Comparison of ENCODE assay signal across 27 cellular contexts in the genomic region with DNA sequence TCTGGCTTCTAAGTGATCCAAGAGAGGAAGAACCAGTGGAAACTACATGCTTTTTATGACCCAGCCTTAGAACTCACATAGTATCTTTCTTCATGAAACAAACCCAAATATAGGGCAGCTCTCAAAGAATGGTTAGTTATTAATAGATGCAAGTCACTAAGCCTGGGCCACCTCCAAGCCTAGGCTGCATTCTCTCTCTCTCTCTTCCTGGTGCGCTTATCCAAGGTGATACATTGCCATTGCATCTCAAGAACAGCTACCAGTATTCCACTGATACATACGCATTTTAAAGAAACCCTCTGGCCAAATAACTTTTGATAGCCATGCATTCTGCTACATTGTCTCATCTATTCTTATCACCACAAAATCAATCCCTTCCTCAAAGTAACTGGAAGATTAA.
"Had no signal": no experiment of that assay in that cellular context is flagged by ENCODE, and none has a peak within 500 bp of the region (broad histone marks: within the 10 kb centered on the region; RNA-seq: fewer than 3 reads in every experiment).

No MANE protein-coding gene starts in this region.

- H3K36me3 ChIP-seq: pancreas, prostate gland, right lobe of liver, thyroid gland, transverse colon, upper lobe of left lung, vagina had no signal

- DNase-seq: hypothalamus; immature natural killer cell; kidney; midbrain; mucosa of descending colon; naive thymus-derived CD8-positive, alpha-beta T cell; nucleus accumbens; pancreas; posterior cingulate gyrus; right lobe of liver; stimulated activated CD4-positive, alpha-beta T cell treated with anti-CD3 and anti-CD28 coated beads, Interleukin-1b, Interleukin-23, amount 100 ng/mL, for 48 hours; stimulated activated CD4-positive, alpha-beta T cell treated with anti-CD3 and anti-CD28 coated beads, Interleukin-2, amount 100 ng/mL, for 48 hours; stimulated activated CD4-positive, alpha-beta T cell treated with anti-CD3 and anti-CD28 coated beads, Interleukin-4, amount 100 ng/mL, for 4 hours; stimulated activated CD8-positive, alpha-beta memory T cell treated with anti-CD3 and anti-CD28 coated beads, Interleukin-4, amount 100 ng/mL, for 48 hours; stimulated activated naive CD4-positive, alpha-beta T cell treated with Interleukin-2 at 50 U/mL for 16 hours; stimulated activated naive CD8-positive, alpha-beta T cell treated with anti-CD3 and anti-CD28 coated beads, Interleukin-15, amount 100 ng/mL, for 72 hours; testis; transverse colon; upper lobe of left lung had no signal

- H3K27ac ChIP-seq: pancreas, prostate gland, right lobe of liver, testis, thyroid gland, transverse colon, upper lobe of left lung, vagina had no signal

- H3K27ac Mint-ChIP-seq: immature natural killer cell; memory B cell; naive thymus-derived CD8-positive, alpha-beta T cell; nephron; stimulated activated memory B cell treated with anti-CD40 and anti-IgM and Interleukin-4, amounts not matched to agents 10 μg/mL and 1 μg/mL and 100 μg/mL, for 72 hours; stimulated activated naive CD8-positive, alpha-beta T cell treated with anti-CD3 and anti-CD28 coated beads, Interleukin-15, amount 100 ng/mL, for 72 hours had no signal

- H3K9me3 ChIP-seq: mucosa of descending colon, pancreas, prostate gland, right lobe of liver, testis, thyroid gland, transverse colon, upper lobe of left lung, vagina had no signal

- H3K27me3 ChIP-seq: right lobe of liver, testis, thyroid gland, transverse colon, upper lobe of left lung, vagina had no signal

- ATAC-seq: left lobe of liver; mucosa of descending colon; naive thymus-derived CD8-positive, alpha-beta T cell; right lobe of liver; stimulated activated memory B cell treated with anti-CD40 and anti-IgM and Interleukin-4, amounts not matched to agents 10 μg/mL and 1 μg/mL and 100 μg/mL, for 72 hours; stimulated activated naive CD8-positive, alpha-beta T cell treated with anti-CD3 and anti-CD28 coated beads, Interleukin-15, amount 100 ng/mL, for 72 hours had no signal

- H3K9me3 Mint-ChIP-seq: memory B cell; nephron; stimulated activated memory B cell treated with anti-CD40 and anti-IgM and Interleukin-4, amounts not matched to agents 10 μg/mL and 1 μg/mL and 100 μg/mL, for 72 hours had no signal

- H3K4me3 ChIP-seq: mucosa of descending colon, pancreas, prostate gland, right lobe of liver, smooth muscle cell, testis, thyroid gland, transverse colon, upper lobe of left lung, vagina had no signal

- H3K36me3 Mint-ChIP-seq: immature natural killer cell; memory B cell; naive thymus-derived CD8-positive, alpha-beta T cell; stimulated activated memory B cell treated with anti-CD40 and anti-IgM and Interleukin-4, amounts not matched to agents 10 μg/mL and 1 μg/mL and 100 μg/mL, for 72 hours had no signal

- H3K4me1 ChIP-seq: pancreas, prostate gland, right lobe of liver, testis, transverse colon, upper lobe of left lung, vagina had no signal
